Comparison of ENCODE assay signal across 1 cellular context in genomic region chr2:42888846-42889245, GRCh38.
TF ChIP-seq lines count a peak whose summit lies in the region.

No MANE protein-coding gene starts in this region.

TF ChIP-seq in GM23338, 12 proteins besides CTCF, POLR2A, EP300 and RAD21 (continued from another document):
- TF ChIP-seq ZNF462 (CRISPR knock-in tag; IDR thresholded peaks at IDR 0.05) (no peak), EZH2phosphoT487 (IDR thresholded peaks at IDR 0.05; ENCODE audit: unreplicated experiment) (no peak), POLR2AphosphoS5 (IDR thresholded peaks at IDR 0.05; ENCODE audit: low read depth) (no peak)
